Comparison of ENCODE assay signal across 37 cellular contexts in genomic region chr12:130687190-130687589, GRCh38. TPM values are rescaled to one million over a fixed set of nuclear protein-coding genes. Genes with fewer than 3 reads are reported as not detected.
"Had no signal": no experiment of that assay in that cellular context is flagged by ENCODE, and none has a peak within 500 bp of the region (broad histone marks: within the 10 kb centered on the region; RNA-seq: fewer than 3 reads in every experiment).

No MANE protein-coding gene starts in this region.

- H3K9me3 ChIP-seq: adrenal gland, body of pancreas had no signal

- H3K27me3 Mint-ChIP-seq: activated CD4-positive, alpha-beta T cell treated with anti-CD3 and anti-CD28 coated beads, Interleukin-2, amount 10 ng/mL, durations not matched to agents 24 days and 14 days had no signal

- H3K9me3 Mint-ChIP-seq: activated CD4-positive, alpha-beta memory T cell treated with anti-CD3 and anti-CD28 coated beads for 36 hours; activated CD4-positive, alpha-beta T cell treated with anti-CD3 and anti-CD28 coated beads, Interleukin-2, amount 10 ng/mL, durations not matched to agents 24 days and 14 days; activated CD8-positive, alpha-beta T cell treated with anti-CD3 and anti-CD28 coated beads for 36 hours; activated naive CD4-positive, alpha-beta T cell treated with anti-CD3 and anti-CD28 coated beads for 36 hours; activated naive CD4-positive, alpha-beta T cell treated with anti-CD3 and anti-CD28 coated beads, Interleukin-2, amount 50 U/mL, for 72 hours; activated naive CD8-positive, alpha-beta T cell treated with anti-CD3 and anti-CD28 coated beads for 36 hours; activated T-cell treated with anti-CD3 and anti-CD28 coated beads, Interleukin-2, amount 50 U/mL, for 4 hours; activated T-cell treated with anti-CD3 and anti-CD28 coated beads, Interleukin-2, amount 50 U/mL, for 72 hours; activated T-helper 1 cell treated with anti-CD3 and anti-CD28 coated beads, Interleukin-12 subunit alpha, Interleukin-12 subunit beta, Interleukin-2, Interleukin-4 antibody, amounts not matched to agents 30 ng/mL and 10 ng/mL and 1 ng/mL, durations not matched to agents 14 hours and 24 hours and 36 hours; activated T-helper 17 cell treated with anti-CD3 and anti-CD28 coated beads, Interleukin-2, amount 50 U/mL, for 72 hours; T-helper 1 cell treated with Interleukin-12 subunit alpha and Interleukin-12 subunit beta and Interleukin-4 antibody, amounts not matched to agents 30 μg/mL and 1 μg/mL, for 36 hours; T-helper 2 cell treated with Interferon-gamma antibody and Interleukin-4, amounts not matched to agents 5 μg/mL and 100 μg/mL, for 36 hours; WTC11 had no signal

- H3K36me3 Mint-ChIP-seq: activated CD4-positive, alpha-beta memory T cell treated with anti-CD3 and anti-CD28 coated beads for 36 hours; activated naive CD4-positive, alpha-beta T cell treated with anti-CD3 and anti-CD28 coated beads, Interleukin-2, amount 50 U/mL, for 72 hours; activated naive CD8-positive, alpha-beta T cell treated with anti-CD3 and anti-CD28 coated beads for 36 hours; WTC11 had no signal

- H3K36me3 ChIP-seq: adrenal gland, brain microvascular endothelial cell, breast epithelium had no signal

- H3K27me3 ChIP-seq: body of pancreas, brain microvascular endothelial cell, breast epithelium had no signal

- H3K27ac Mint-ChIP-seq: activated CD4-positive, alpha-beta memory T cell treated with anti-CD3 and anti-CD28 coated beads for 36 hours; activated CD4-positive, alpha-beta T cell treated with anti-CD3 and anti-CD28 coated beads, Interleukin-2, amount 10 ng/mL, durations not matched to agents 24 days and 14 days; activated CD8-positive, alpha-beta T cell treated with anti-CD3 and anti-CD28 coated beads for 36 hours; activated naive CD4-positive, alpha-beta T cell treated with anti-CD3 and anti-CD28 coated beads for 36 hours; activated naive CD4-positive, alpha-beta T cell treated with anti-CD3 and anti-CD28 coated beads, Interleukin-2, amount 50 U/mL, for 72 hours; activated naive CD8-positive, alpha-beta T cell treated with anti-CD3 and anti-CD28 coated beads for 36 hours; activated T-cell treated with anti-CD3 and anti-CD28 coated beads, Interleukin-2, amount 50 U/mL, for 72 hours; activated T-helper 1 cell treated with anti-CD3 and anti-CD28 coated beads, Interleukin-12 subunit alpha, Interleukin-12 subunit beta, Interleukin-2, Interleukin-4 antibody, amounts not matched to agents 30 ng/mL and 10 ng/mL and 1 ng/mL, durations not matched to agents 14 hours and 24 hours and 36 hours; activated T-helper 17 cell treated with anti-CD3 and anti-CD28 coated beads, Interleukin-2, amount 50 U/mL, for 72 hours; T-helper 1 cell treated with Interleukin-12 subunit alpha and Interleukin-12 subunit beta and Interleukin-4 antibody, amounts not matched to agents 30 μg/mL and 1 μg/mL, for 36 hours; T-helper 2 cell treated with Interferon-gamma antibody and Interleukin-4, amounts not matched to agents 5 μg/mL and 100 μg/mL, for 36 hours; WTC11 had no signal

- H3K4me3 Mint-ChIP-seq: activated CD4-positive, alpha-beta memory T cell treated with anti-CD3 and anti-CD28 coated beads for 36 hours; activated CD4-positive, alpha-beta T cell treated with anti-CD3 and anti-CD28 coated beads, Interleukin-2, amount 10 ng/mL, durations not matched to agents 24 days and 14 days; activated CD8-positive, alpha-beta T cell treated with anti-CD3 and anti-CD28 coated beads for 36 hours; activated naive CD4-positive, alpha-beta T cell treated with anti-CD3 and anti-CD28 coated beads for 36 hours; activated naive CD8-positive, alpha-beta T cell treated with anti-CD3 and anti-CD28 coated beads for 36 hours; activated T-cell treated with anti-CD3 and anti-CD28 coated beads, Interleukin-2, amount 50 U/mL, for 4 hours; activated T-cell treated with anti-CD3 and anti-CD28 coated beads, Interleukin-2, amount 50 U/mL, for 72 hours; activated T-helper 1 cell treated with anti-CD3 and anti-CD28 coated beads, Interleukin-12 subunit alpha, Interleukin-12 subunit beta, Interleukin-2, Interleukin-4 antibody, amounts not matched to agents 30 ng/mL and 10 ng/mL and 1 ng/mL, durations not matched to agents 14 hours and 24 hours and 36 hours; activated T-helper 17 cell treated with anti-CD3 and anti-CD28 coated beads, Interleukin-2, amount 50 U/mL, for 72 hours; T-helper 1 cell treated with Interleukin-12 subunit alpha and Interleukin-12 subunit beta and Interleukin-4 antibody, amounts not matched to agents 30 μg/mL and 1 μg/mL, for 36 hours; T-helper 2 cell treated with Interferon-gamma antibody and Interleukin-4, amounts not matched to agents 5 μg/mL and 100 μg/mL, for 36 hours; WTC11 had no signal

- H3K4me1 Mint-ChIP-seq: activated CD4-positive, alpha-beta T cell treated with anti-CD3 and anti-CD28 coated beads, Interleukin-2, amount 10 ng/mL, durations not matched to agents 24 days and 14 days; activated T-helper 17 cell treated with anti-CD3 and anti-CD28 coated beads, Interleukin-2, amount 50 U/mL, for 72 hours had no signal

- ATAC-seq: activated CD4-positive, CD25-positive, alpha-beta regulatory T cell treated with anti-CD3 and anti-CD28 coated beads, Interleukin-2, amount 50 U/mL, for 24 hours; activated CD8-positive, alpha-beta T cell treated with anti-CD3 and anti-CD28 coated beads for 36 hours; activated naive CD4-positive, alpha-beta T cell treated with anti-CD3 and anti-CD28 coated beads, Interleukin-2, amount 50 U/mL, for 72 hours; activated T-cell treated with anti-CD3 and anti-CD28 coated beads, Interleukin-2, amount 50 U/mL, for 4 hours; activated T-cell treated with anti-CD3 and anti-CD28 coated beads, Interleukin-2, amount 50 U/mL, for 72 hours; activated T-helper 17 cell treated with anti-CD3 and anti-CD28 coated beads, Interleukin-2, amount 50 U/mL, for 72 hours; body of pancreas; WTC11 had no signal

- DNase-seq: activated CD4-positive, alpha-beta memory T cell treated with anti-CD3 and anti-CD28 coated beads for 36 hours; activated CD4-positive, alpha-beta T cell treated with anti-CD3 and anti-CD28 coated beads for 4 hours; activated CD4-positive, alpha-beta T cell treated with anti-CD3 and anti-CD28 coated beads, Interleukin-2, amount 10 ng/mL, durations not matched to agents 24 days and 14 days; activated CD4-positive, alpha-beta T cell treated with anti-CD3 and anti-CD28 coated beads, Interleukin-2, amount 50 U/mL, for 1 hour; activated CD4-positive, alpha-beta T cell treated with anti-CD3 and anti-CD28 coated beads, Interleukin-2, amount 50 U/mL, for 4 hours; activated CD4-positive, CD25-positive, alpha-beta regulatory T cell; activated CD8-positive, alpha-beta memory T cell treated with anti-CD3 and anti-CD28 coated beads, Interleukin-2, amount 50 U/mL, for 4 hours; activated CD8-positive, alpha-beta T cell treated with anti-CD3 and anti-CD28 coated beads for 36 hours; activated effector memory CD4-positive, alpha-beta T cell treated with anti-CD3 and anti-CD28 coated beads, Interleukin-2, amount 50 U/mL, for 16 hours; activated gamma-delta T cell treated with Interleukin-2 at 50 U/mL for 16 hours; activated naive CD4-positive, alpha-beta T cell; activated naive CD4-positive, alpha-beta T cell treated with anti-CD3 and anti-CD28 coated beads for 36 hours; activated naive CD4-positive, alpha-beta T cell treated with anti-CD3 and anti-CD28 coated beads, Interleukin-2, amount 50 U/mL, for 16 hours; activated naive CD8-positive, alpha-beta T cell treated with anti-CD3 and anti-CD28 coated beads for 36 hours; activated T-cell treated with anti-CD3 and anti-CD28 coated beads for 4 hours; activated T-cell treated with anti-CD3 and anti-CD28 coated beads, Interleukin-2, amount 50 U/mL, for 1 hour; activated T-cell treated with anti-CD3 and anti-CD28 coated beads, Interleukin-2, amount 50 U/mL, for 4 hours; activated T-cell treated with anti-CD3 and anti-CD28 coated beads, Interleukin-2, amount 50 U/mL, for 72 hours; adrenal gland; amniotic stem cell; brain microvascular endothelial cell; central memory CD4-positive, alpha-beta T cell; T-helper 2 cell; T-helper 9 cell had no signal

- H3K27ac ChIP-seq: adrenal gland, body of pancreas, brain microvascular endothelial cell, breast epithelium, VCaP had no signal

- H3K4me3 ChIP-seq: adrenal gland, body of pancreas, breast epithelium had no signal

RNA-seq across cellular contexts. Expression of gene RIMBP2, which starts 28.9 kb away (rescaled TPM):
- total RNA-seq: activated CD4-positive, alpha-beta T cell treated with anti-CD3 and anti-CD28 coated beads, Interleukin-2, amount 10 ng/mL, durations not matched to agents 24 days and 14 days; activated CD8-positive, alpha-beta memory T cell treated with anti-CD3 and anti-CD28 coated beads for 36 hours; activated CD8-positive, alpha-beta T cell treated with anti-CD3 and anti-CD28 coated beads for 36 hours; activated naive CD4-positive, alpha-beta T cell treated with anti-CD3 and anti-CD28 coated beads for 36 hours; activated naive CD4-positive, alpha-beta T cell treated with anti-CD3 and anti-CD28 coated beads, Interleukin-2, amount 50 U/mL, for 72 hours; activated naive CD8-positive, alpha-beta T cell treated with anti-CD3 and anti-CD28 coated beads for 36 hours; activated T-cell treated with anti-CD3 and anti-CD28 coated beads, Interleukin-2, amount 50 U/mL, for 4 hours; activated T-helper 1 cell treated with anti-CD3 and anti-CD28 coated beads, Interleukin-12 subunit alpha, Interleukin-12 subunit beta, Interleukin-2, Interleukin-4 antibody, amounts not matched to agents 30 ng/mL and 10 ng/mL and 1 ng/mL, durations not matched to agents 14 hours and 24 hours and 36 hours; cardiac septum had no signal
- polyA plus RNA-seq: aorta had no signal
